In genomic region chr14:103549361-103550311, GRCh38 we compare ENCODE assay signal across 12 cellular contexts. TPM values are rescaled to one million over a fixed set of nuclear protein-coding genes. Genes with fewer than 3 reads are reported as not detected.
DNase-seq lines count a peak whose midpoint lies in the region; ATAC-seq lines count a peak whose summit lies in the region.
"Had no signal": no experiment of that assay in that cellular context is flagged by ENCODE, and none has a peak within 500 bp of the region (broad histone marks: within the 10 kb centered on the region; RNA-seq: fewer than 3 reads in every experiment).

No MANE protein-coding gene starts in this region.

- no peaks in the 10 kb centered on the region for H3K79me1 ChIP-seq in trophoblast cell (ENCODE audit: low read length)

- H4K8ac ChIP-seq in trophoblast cell (ENCODE audit: low read depth, low read length): no peak overlapping the region

- H3K9me3 Mint-ChIP-seq in activated T-helper 17 cell treated with anti-CD3 and anti-CD28 coated beads, Interleukin-2, amount 50 U/mL, for 72 hours: no peaks in the 10 kb centered on the region
- H3K9me3 Mint-ChIP-seq: activated naive CD4-positive, alpha-beta T cell treated with anti-CD3 and anti-CD28 coated beads, Interleukin-2, amount 50 U/mL, for 72 hours had no signal

- H3K9ac ChIP-seq in trophoblast cell (ENCODE audit: low read length): no peak overlapping the region

- H3K27me3 ChIP-seq in trophoblast cell (ENCODE audit: insufficient read depth, low read length): no peaks in the 10 kb centered on the region

- H3K4me1 Mint-ChIP-seq in activated T-helper 17 cell treated with anti-CD3 and anti-CD28 coated beads, Interleukin-2, amount 50 U/mL, for 72 hours: no peaks in the 10 kb centered on the region

- H3K27ac ChIP-seq in substantia nigra (ENCODE audit: low read depth, low read length, poor library complexity, severe bottlenecking) (peak overlapping the region; percentile 98), trophoblast cell (ENCODE audit: low read depth, low read length) (no peak overlapping the region)

- H3K79me2 ChIP-seq in trophoblast cell (ENCODE audit: control insufficient read depth, insufficient read depth, low read length, poor library complexity): no peaks in the 10 kb centered on the region

- peaks cover under 1% of the 10 kb centered on the region for H3K36me3 Mint-ChIP-seq in activated T-helper 17 cell treated with anti-CD3 and anti-CD28 coated beads, Interleukin-2, amount 50 U/mL, for 72 hours (ENCODE audit: low read depth)
- H3K36me3 Mint-ChIP-seq: activated naive CD4-positive, alpha-beta T cell treated with anti-CD3 and anti-CD28 coated beads, Interleukin-2, amount 50 U/mL, for 72 hours had no signal

- H3K18ac ChIP-seq in trophoblast cell (ENCODE audit: low read length): no peak overlapping the region

- H4K91ac ChIP-seq in trophoblast cell (ENCODE audit: low read depth, low read length): no peak overlapping the region

- no CpG with 5 or more reads among the region's 30 CpGs for WGBS in trophoblast cell (ENCODE audit: extremely low coverage, insufficient coverage, insufficient read length)

- no peak overlapping the region for H2AK5ac ChIP-seq in trophoblast cell (ENCODE audit: low read length)

- H3K4me3 ChIP-seq in trophoblast cell (ENCODE audit: low read depth, low read length): no peak overlapping the region
- H3K4me3 ChIP-seq: skin epidermis had no signal

- no peak overlapping the region for H3K23ac ChIP-seq in trophoblast cell (ENCODE audit: low read length)

- H3K4me2 ChIP-seq in trophoblast cell (ENCODE audit: low read length): no peak overlapping the region

- no peaks in the 10 kb centered on the region for H3K27me3 Mint-ChIP-seq in activated T-helper 17 cell treated with anti-CD3 and anti-CD28 coated beads, Interleukin-2, amount 50 U/mL, for 72 hours

- ATAC-seq in activated T-helper 17 cell treated with anti-CD3 and anti-CD28 coated beads, Interleukin-2, amount 50 U/mL, for 72 hours (replicated peaks): no peak
- ATAC-seq: activated naive CD4-positive, alpha-beta T cell treated with anti-CD3 and anti-CD28 coated beads, Interleukin-2, amount 50 U/mL, for 72 hours had no signal

- no peaks in the 10 kb centered on the region for H3K4me1 ChIP-seq in trophoblast cell (ENCODE audit: control insufficient read depth in 1 of 2, insufficient read depth in 2 of 2, low read length in 2 of 2)

- no peak overlapping the region for H2AFZ ChIP-seq in trophoblast cell (ENCODE audit: insufficient read depth, low read length, poor library complexity)

- no peak overlapping the region for H4K12ac ChIP-seq in trophoblast cell (ENCODE audit: low read depth, low read length)

- H3K27ac Mint-ChIP-seq in activated T-helper 17 cell treated with anti-CD3 and anti-CD28 coated beads, Interleukin-2, amount 50 U/mL, for 72 hours: no peak overlapping the region

- peaks cover 5% of the 10 kb centered on the region for H3K9me3 ChIP-seq in trophoblast cell (ENCODE audit: insufficient read depth, low read depth, low read length)

- no peak overlapping the region for H3K4me3 Mint-ChIP-seq in activated T-helper 17 cell treated with anti-CD3 and anti-CD28 coated beads, Interleukin-2, amount 50 U/mL, for 72 hours

- H2BK12ac ChIP-seq in trophoblast cell (ENCODE audit: low read length): no peak overlapping the region

- DNase-seq in NCI-H526 (lab: John Stamatoyannopoulos, UW) (peak; percentile 83 to 90), ecto neural progenitor cell (ENCODE audit: low spot score) (peak; percentile 46), medulla oblongata (ENCODE audit: extremely low spot score) (peak; percentile 93), substantia nigra (lab: John Stamatoyannopoulos, UW) (peak in 48 of 49 donors; percentile 46 to 93 (median 78)), NCI-H2196 treated with DMSO at 0.1 percent for 48 hours (lab: John Stamatoyannopoulos, UW; ENCODE audit: unreplicated experiment) (no peak), NCI-H2107 (lab: John Stamatoyannopoulos, UW) (no peak), trophoblast cell (no peak)
- DNase-seq: DND-41, NCI-H1105 had no signal

- H3K36me3 ChIP-seq in trophoblast cell (ENCODE audit: control insufficient read depth in 1 of 2, insufficient read depth in 2 of 2, low read length in 2 of 2): no peaks in the 10 kb centered on the region

- no peak overlapping the region for H3K4ac ChIP-seq in trophoblast cell (ENCODE audit: low read depth, low read length)

- no peak overlapping the region for H3K14ac ChIP-seq in trophoblast cell (ENCODE audit: low read length)

- H2BK120ac ChIP-seq in trophoblast cell (ENCODE audit: insufficient read depth, low read length, poor library complexity): no peak overlapping the region

- H2BK5ac ChIP-seq in trophoblast cell (ENCODE audit: low read depth, low read length, poor library complexity): no peak overlapping the region

RNA-seq across cellular contexts. Expression of gene BAG5, which starts 12.8 kb away (rescaled TPM):
- 10 to 100 TPM; 21.0 to 33.2 TPM for total RNA-seq in activated T-helper 17 cell treated with anti-CD3 and anti-CD28 coated beads, Interleukin-2, amount 50 U/mL, for 72 hours
- polyA plus RNA-seq in trophoblast cell (2013): 21.3 and 22.2 TPM in 2 replicates

RNA-seq across cellular contexts. Expression of gene COA8, which starts 13.1 kb away (rescaled TPM):
- 10 to 100 TPM; 30.9 to 39.9 TPM for total RNA-seq in activated T-helper 17 cell treated with anti-CD3 and anti-CD28 coated beads, Interleukin-2, amount 50 U/mL, for 72 hours
- polyA plus RNA-seq in trophoblast cell (2013): 42.0 and 45.6 TPM in 2 replicates

RNA-seq across cellular contexts. Expression of gene TRMT61A, which starts 20.6 kb away (rescaled TPM):
- 10 to 100 TPM in 1 of 2 donors, 1 to 10 TPM in 1; 7.0 to 17.2 TPM for total RNA-seq in activated T-helper 17 cell treated with anti-CD3 and anti-CD28 coated beads, Interleukin-2, amount 50 U/mL, for 72 hours
- polyA plus RNA-seq in trophoblast cell (2013): 3.4 and 3.5 TPM in 2 replicates

RNA-seq across cellular contexts. Expression of gene CKB, which starts 27.0 kb away (rescaled TPM):
- 10 to 100 TPM in 1 of 2 donors, 1 to 10 TPM in 1; 4.5 to 13.4 TPM for total RNA-seq in activated T-helper 17 cell treated with anti-CD3 and anti-CD28 coated beads, Interleukin-2, amount 50 U/mL, for 72 hours
- polyA plus RNA-seq in trophoblast cell (2013): 102 and 110 TPM in 2 replicates

Comparison
In these comparisons a context has a peak if more than half of its experiments do, and no peak if none do; other contexts are left out.
1. DNase-seq: peak in NCI-H526 (2 of 2), ecto neural progenitor cell (single experiment), medulla oblongata (single experiment) and substantia nigra (48 of 49); none in NCI-H2196 treated with DMSO at 0.1 percent for 48 hours (single experiment), NCI-H2107 (single experiment) and trophoblast cell (0 of 2).